12 cellular contexts compared by ENCODE assay signal in the genomic region with DNA sequence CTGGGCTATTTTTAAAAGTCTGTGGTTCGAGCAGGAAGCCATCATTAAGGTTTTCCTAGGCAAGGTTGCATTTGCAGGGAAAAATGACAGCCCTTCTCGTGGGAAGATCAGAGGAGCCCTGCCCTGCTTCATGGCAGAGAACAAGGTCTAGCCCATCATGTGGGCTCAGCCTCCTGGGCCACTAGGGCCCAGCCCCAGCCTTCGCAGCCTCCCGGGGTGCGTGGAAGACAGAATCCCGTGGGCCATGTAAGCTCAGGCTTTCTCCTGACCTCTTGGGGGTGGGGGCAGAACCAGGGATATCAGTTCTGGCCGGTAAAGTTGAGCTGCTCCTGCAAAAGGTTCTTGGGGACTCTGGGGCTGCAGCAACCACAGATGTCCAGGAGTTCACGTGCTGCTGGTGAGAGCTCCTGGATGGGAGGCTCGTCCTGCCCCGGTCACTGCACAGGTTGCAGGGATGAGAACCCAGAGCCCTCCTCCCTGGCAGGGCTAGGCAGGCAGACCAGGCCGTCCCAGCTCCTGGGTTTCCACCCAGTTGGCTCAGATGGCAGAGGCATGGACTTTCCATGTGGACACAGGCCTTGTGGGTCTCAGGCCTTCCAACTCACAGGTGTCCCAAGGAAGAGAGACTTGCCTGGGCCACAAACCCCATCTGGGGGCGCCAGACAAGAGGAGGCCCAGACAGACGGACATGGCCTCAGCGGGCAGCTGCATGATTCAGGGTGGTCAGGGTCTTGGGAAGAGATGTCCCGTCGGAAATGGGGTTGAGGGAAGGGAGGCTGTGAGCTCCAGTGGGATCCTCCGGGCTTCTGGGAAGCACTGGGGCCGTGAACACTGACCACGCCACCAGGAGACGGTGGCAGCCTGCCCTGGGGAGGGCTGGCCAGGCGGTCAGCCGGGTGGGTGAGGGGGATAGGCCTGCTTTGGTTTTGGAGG.
DNase-seq lines count a peak whose midpoint lies in the region; ATAC-seq lines count a peak whose summit lies in the region.
"Had no signal": no experiment of that assay in that cellular context is flagged by ENCODE, and none has a peak within 500 bp of the region (broad histone marks: within the 10 kb centered on the region; RNA-seq: fewer than 3 reads in every experiment).

No MANE protein-coding gene starts in this region.

- H4K20me1 ChIP-seq in BLaER1 treated with 17β-estradiol and CSF1 and Interleukin-3, amounts not matched to agents 10 nM and 100 nM = peaks cover 4 to 68% (median 22%) of the 10 kb centered on the region in 11 experiments; a peak in 16 of 22 replicates

- no peaks in the 10 kb centered on the region for H3K27me3 ChIP-seq in BLaER1 treated with 17β-estradiol and CSF1 and Interleukin-3, amounts not matched to agents 10 nM and 100 nM
- no peaks in the 10 kb centered on the region for H3K27me3 ChIP-seq in skeletal muscle satellite cell (ENCODE audit: control insufficient read depth, insufficient read depth, low read length)

- H3K36me3 ChIP-seq in BLaER1 treated with 17β-estradiol and CSF1 and Interleukin-3, amounts not matched to agents 10 nM and 100 nM = peaks cover 74 to 98% (median 96%) of the 10 kb centered on the region in 11 experiments
- H3K36me3 ChIP-seq in skeletal muscle satellite cell (ENCODE audit: insufficient read depth, low read length) = peaks cover 39% of the 10 kb centered on the region

- peak overlapping the region; percentile 39 to 63 (median 52); a peak in 21 of 22 replicates for H3K4me2 ChIP-seq in BLaER1 treated with 17β-estradiol and CSF1 and Interleukin-3, amounts not matched to agents 10 nM and 100 nM
- peak overlapping the region; percentile 10 for H3K4me2 ChIP-seq in skeletal muscle satellite cell (ENCODE audit: low read length)

- ATAC-seq in GM19455 (IDR thresholded peaks at IDR 0.05; ENCODE audit: unreplicated experiment) = no peak
- no peak for ATAC-seq in GM21619 (IDR thresholded peaks at IDR 0.05; ENCODE audit: unreplicated experiment)
- ATAC-seq: effector memory CD8-positive, alpha-beta T cell had no signal

- peaks cover 31 to 65% (median 45%) of the 10 kb centered on the region in 10 experiments for H3K4me1 ChIP-seq in BLaER1 treated with 17β-estradiol and CSF1 and Interleukin-3, amounts not matched to agents 10 nM and 100 nM
- peaks cover 46% of the 10 kb centered on the region for H3K4me1 ChIP-seq in skeletal muscle satellite cell (ENCODE audit: control insufficient read depth, insufficient read depth, low read length)

- no peak overlapping the region for H3K4me3 ChIP-seq in BLaER1 treated with 17β-estradiol and CSF1 and Interleukin-3, amounts not matched to agents 10 nM and 100 nM
- no peak overlapping the region for H3K4me3 ChIP-seq in skeletal muscle satellite cell (ENCODE audit: low read length)

- no peaks in the 10 kb centered on the region for H3K9me3 ChIP-seq in BLaER1 treated with 17β-estradiol and CSF1 and Interleukin-3, amounts not matched to agents 10 nM and 100 nM (replicated peaks in 1 of 11)
- no peaks in the 10 kb centered on the region for H3K9me3 ChIP-seq in skeletal muscle satellite cell (replicated peaks; ENCODE audit: low read length)

- DNase-seq in hepatic stellate cell (ENCODE audit: low spot score) (peak; percentile 56), NCI-H1694 (lab: John Stamatoyannopoulos, UW) (no peak), NCI-H446 treated with DMSO at 0.1 percent for 48 hours (lab: John Stamatoyannopoulos, UW) (no peak)
- DNase-seq: activated CD4-positive, alpha-beta T cell treated with anti-CD3 and anti-CD28 coated beads, Interleukin-2, amount 50 U/mL, for 48 hours; effector memory CD8-positive, alpha-beta T cell; kidney glomerular epithelial cell; NCI-H2107 had no signal

- H3K9ac ChIP-seq in BLaER1 treated with 17β-estradiol and CSF1 and Interleukin-3, amounts not matched to agents 10 nM and 100 nM = peak overlapping the region in 7 of 11 experiments; percentile 4 to 57 (median 15); a peak in 8 of 22 replicates
- peak overlapping the region; percentile 43 for H3K9ac ChIP-seq in skeletal muscle satellite cell (ENCODE audit: low read depth, low read length)

- peak overlapping the region in 4 of 11 experiments; percentile 6 to 49 (median 12); a peak in 2 of 22 replicates for H3K27ac ChIP-seq in BLaER1 treated with 17β-estradiol and CSF1 and Interleukin-3, amounts not matched to agents 10 nM and 100 nM
- peak overlapping the region; percentile 72 for H3K27ac ChIP-seq in angular gyrus (ENCODE audit: low read depth, low read length)
